ENCODE assay signal across 8 cellular contexts in the genomic region with DNA sequence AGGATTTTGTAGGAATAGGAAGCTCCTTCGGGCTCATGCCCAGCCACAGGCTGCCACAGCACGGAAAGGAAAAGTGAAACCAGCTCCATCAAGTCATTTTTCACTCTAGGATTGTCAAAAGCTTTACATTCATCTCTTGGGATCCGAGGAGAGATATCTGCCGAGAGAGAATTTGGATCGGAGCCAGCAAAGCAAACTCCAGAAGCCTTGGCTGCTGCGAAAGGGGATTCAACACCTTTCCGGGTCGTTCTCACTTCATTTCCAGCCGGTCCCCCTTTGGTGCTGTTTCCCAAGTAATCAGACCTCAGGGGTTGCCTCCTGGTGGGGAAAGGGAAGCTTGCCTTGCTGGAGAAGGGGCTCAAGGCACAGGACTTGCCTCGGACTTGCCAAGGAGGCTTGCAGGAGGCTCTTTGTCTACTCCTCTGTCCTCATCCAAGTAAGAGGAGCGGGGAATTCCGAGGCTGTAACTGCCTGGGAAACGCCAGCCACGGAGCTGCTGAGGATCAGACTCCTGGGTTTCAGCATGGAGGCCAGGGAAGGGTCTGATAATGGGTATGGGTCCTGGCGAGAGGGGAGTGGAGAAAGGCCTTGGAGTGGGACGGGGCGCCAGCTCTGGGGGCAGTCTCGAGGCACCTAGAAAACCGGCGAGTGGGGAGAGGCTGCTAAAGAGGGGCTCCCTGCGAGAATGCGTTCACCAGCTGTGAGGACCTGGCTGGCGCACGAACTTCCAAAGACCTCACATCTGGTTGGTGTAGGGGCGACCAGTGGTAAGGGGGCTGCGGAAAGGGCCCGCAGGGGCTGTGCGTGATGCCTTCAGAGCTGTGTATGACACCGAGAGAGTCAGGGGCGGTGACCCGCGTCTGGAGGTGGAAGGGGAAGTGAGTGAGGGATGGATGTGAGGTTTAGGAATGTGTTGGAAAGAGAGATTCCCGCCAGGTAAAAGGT. TPM values are rescaled to one million over a fixed set of nuclear protein-coding genes. Genes with fewer than 3 reads are reported as not detected.
A peak's percentile ranks its signal among the peaks of the same experiment; 100 is the strongest.
DNase-seq lines count a peak whose midpoint lies in the region; ATAC-seq and TF ChIP-seq lines count a peak whose summit lies in the region.

No MANE protein-coding gene starts in this region.

- peak overlapping the region; percentile 84 for H3K4me3 Mint-ChIP-seq in nephron progenitor cell

- H3K27me3 Mint-ChIP-seq in nephron progenitor cell (ENCODE audit: low read depth, poor library complexity): peaks cover 85% of the 10 kb centered on the region

- TF ChIP-seq CTCF in fibroblast of villous mesenchyme (IDR thresholded peaks at IDR 0.05; ENCODE audit: insufficient read depth, low read depth, low read length) (peak; percentile 33), nephron progenitor cell (IDR thresholded peaks at IDR 0.05) (no peak)

- DNase-seq in ELR (ENCODE audit: low read depth) (peak; percentile 64), MV-4-11 (lab: John Stamatoyannopoulos, UW) (peak; percentile 14), fibroblast of villous mesenchyme (ENCODE audit: low read depth) (peak; percentile 67), nephron progenitor cell (peak; percentile 27), activated gamma-delta T cell treated with Interleukin-2 at 50 U/mL for 16 hours (no peak), DMS114 treated with DMSO at 0.1 percent for 48 hours (lab: John Stamatoyannopoulos, UW; ENCODE audit: unreplicated experiment) (no peak)
- DNase-seq in activated T-cell treated with anti-CD3 and anti-CD28 coated beads, Interleukin-2, amount 50 U/mL, for 48 hours: peak; percentile 24 to 29

- peak overlapping the region; percentile 71 for H3K4me3 ChIP-seq in fibroblast of villous mesenchyme (ENCODE audit: low read depth, low read length)

- no peaks in the 10 kb centered on the region for H3K9me3 Mint-ChIP-seq in nephron progenitor cell

- H3K4me1 Mint-ChIP-seq in nephron progenitor cell: peaks cover 20% of the 10 kb centered on the region

- no peak overlapping the region for H3K27ac Mint-ChIP-seq in nephron progenitor cell

- no peak for ATAC-seq in GM21737 (IDR thresholded peaks at IDR 0.05; ENCODE audit: unreplicated experiment)

- no peaks in the 10 kb centered on the region for H3K36me3 Mint-ChIP-seq in nephron progenitor cell (ENCODE audit: low read depth)

RNA-seq across cellular contexts. Expression of a gene that starts 0.7 kb away (rescaled TPM):
- 0.32 and 0.86 TPM in 2 replicates for total RNA-seq in fibroblast of villous mesenchyme

RNA-seq across cellular contexts. Expression of a gene that starts 50.1 kb away (rescaled TPM):
- not detected in 2 replicates for total RNA-seq in fibroblast of villous mesenchyme

RNA-seq across cellular contexts. Expression of a gene that starts 55.9 kb away (rescaled TPM):
- total RNA-seq in fibroblast of villous mesenchyme: under 0.01 and 0.43 TPM in 2 replicates

RNA-seq across cellular contexts. Expression of a gene that starts 56.0 kb away (rescaled TPM):
- total RNA-seq in fibroblast of villous mesenchyme: 116 and 143 TPM in 2 replicates

Comparison
In these comparisons a context has a peak if more than half of its experiments do, and no peak if none do; other contexts are left out.
1. DNase-seq: peak in ELR (single experiment), MV-4-11 (single experiment), activated T-cell treated with anti-CD3 and anti-CD28 coated beads, Interleukin-2, amount 50 U/mL, for 48 hours (2 of 2), fibroblast of villous mesenchyme (single experiment) and nephron progenitor cell (single experiment); none in activated gamma-delta T cell treated with Interleukin-2 at 50 U/mL for 16 hours (single experiment) and DMS114 treated with DMSO at 0.1 percent for 48 hours (single experiment).